ENCODE assay signal across 21 cellular contexts in genomic region chr6:95648636-95649035, GRCh38.
DNase-seq lines count a peak whose midpoint lies in the region; ATAC-seq and TF ChIP-seq lines count a peak whose summit lies in the region.
"Had no signal": no experiment of that assay in that cellular context is flagged by ENCODE, and none has a peak within 500 bp of the region (broad histone marks: within the 10 kb centered on the region; RNA-seq: fewer than 3 reads in every experiment).

No MANE protein-coding gene starts in this region.

- DNase-seq in NCI-H82 (lab: John Stamatoyannopoulos, UW) (peak; percentile 34), NCI-H82 treated with DMSO at 0.1 percent for 48 hours (lab: John Stamatoyannopoulos, UW; ENCODE audit: unreplicated experiment) (no peak), LNCaP clone FGC (ENCODE audit: low read depth) (no peak), WERI-Rb-1 (peak; percentile 24), testis (peak; percentile 32), midbrain (lab: John Stamatoyannopoulos, UW) (no peak), NCI-H187 treated with DMSO at 0.1 percent for 48 hours (lab: John Stamatoyannopoulos, UW) (no peak)
- DNase-seq: activated naive CD4-positive, alpha-beta T cell treated with anti-CD3 and anti-CD28 coated beads, Interleukin-2, amount 10 ng/mL, durations not matched to agents 7 days and 5 days; activated T-cell treated with anti-CD3 and anti-CD28 coated beads, Interleukin-2, amount 50 U/mL, for 4 hours; anterior cingulate cortex; central memory CD4-positive, alpha-beta T cell; DMS153; GF-D8; naive B cell; ovary; Peyer's patch; stimulated activated CD4-positive, alpha-beta T cell treated with anti-CD3 and anti-CD28 coated beads, Interleukin-15, amount 100 ng/mL, for 24 hours had no signal

- TF ChIP-seq POLR2A in testis (IDR thresholded peaks at IDR 0.05) = no peak

- 92 to 93% methylated on average over 2 of the region's 2 CpGs for WGBS in testis, 2 donors

- no peaks in the 10 kb centered on the region for H3K36me3 ChIP-seq in WERI-Rb-1
- no peaks in the 10 kb centered on the region for H3K36me3 ChIP-seq in testis (ENCODE audit: low read depth, missing control alignments)
- H3K36me3 ChIP-seq: BLaER1 treated with 17β-estradiol and CSF1 and Interleukin-3, amounts not matched to agents 10 nM and 100 nM; ovary; Peyer's patch; SJCRH30 had no signal

- H3K27ac ChIP-seq in WERI-Rb-1 (no peak overlapping the region), testis (no peak overlapping the region)
- H3K27ac ChIP-seq: BLaER1 treated with 17β-estradiol and CSF1 and Interleukin-3, amounts not matched to agents 10 nM and 100 nM; ovary; Peyer's patch; SJCRH30 had no signal

- H3K4me3 ChIP-seq in LNCaP clone FGC (ENCODE audit: low read depth, low read length) = no peak overlapping the region
- no peak overlapping the region for H3K4me3 ChIP-seq in WERI-Rb-1 (ENCODE audit: low read depth, low read length)
- no peak overlapping the region for H3K4me3 ChIP-seq in testis
- H3K4me3 ChIP-seq: BLaER1 treated with 17β-estradiol and CSF1 and Interleukin-3, amounts not matched to agents 10 nM and 100 nM; ovary; Peyer's patch; SJCRH30 had no signal

- H3K27me3 ChIP-seq in WERI-Rb-1 (ENCODE audit: insufficient read depth, low read depth, severe bottlenecking) (no peaks in the 10 kb centered on the region), testis (no peaks in the 10 kb centered on the region)
- H3K27me3 ChIP-seq: BLaER1 treated with 17β-estradiol and CSF1 and Interleukin-3, amounts not matched to agents 10 nM and 100 nM; ovary; Peyer's patch; SJCRH30 had no signal

- H3K9me3 ChIP-seq in WERI-Rb-1 (ENCODE audit: severe bottlenecking) (no peaks in the 10 kb centered on the region), testis (no peaks in the 10 kb centered on the region)
- H3K9me3 ChIP-seq: ovary, Peyer's patch, SJCRH30 had no signal

- intact Hi-C loops in testis (cut with DNase I; ENCODE audit: low total_unique reads) = no loop called here

- no peaks in the 10 kb centered on the region for H3K4me1 ChIP-seq in testis
- H3K4me1 ChIP-seq: BLaER1 treated with 17β-estradiol and CSF1 and Interleukin-3, amounts not matched to agents 10 nM and 100 nM; Peyer's patch; SJCRH30 had no signal

- TF ChIP-seq CTCF in LNCaP clone FGC (IDR thresholded peaks at IDR 0.05; ENCODE audit: control insufficient read depth, extremely low read depth, insufficient read depth) (0 out of 2 replicates have a peak, but pooled peaks have one; percentile 15), WERI-Rb-1 (IDR thresholded peaks at IDR 0.05; ENCODE audit: low read depth, low read length) (peak; percentile 29; the same call in 1 of the 2 replicates), testis (IDR thresholded peaks at IDR 0.05) (no peak)

- ATAC-seq in GM19324 (IDR thresholded peaks at IDR 0.05; ENCODE audit: low FRiP score, unreplicated experiment) = no peak
- ATAC-seq: activated T-cell treated with anti-CD3 and anti-CD28 coated beads, Interleukin-2, amount 50 U/mL, for 4 hours; sciatic nerve had no signal

Comparison
In these comparisons a context has a peak if more than half of its experiments do, and no peak if none do; other contexts are left out.
1. DNase-seq: peak in NCI-H82 (single experiment), WERI-Rb-1 (single experiment) and testis (single experiment); none in NCI-H82 treated with DMSO at 0.1 percent for 48 hours (single experiment), LNCaP clone FGC (single experiment), midbrain (single experiment) and NCI-H187 treated with DMSO at 0.1 percent for 48 hours (single experiment).
2. CTCF ChIP-seq: peak in LNCaP clone FGC (single experiment) and WERI-Rb-1 (single experiment); none in testis (0 of 3).